In the genomic region with DNA sequence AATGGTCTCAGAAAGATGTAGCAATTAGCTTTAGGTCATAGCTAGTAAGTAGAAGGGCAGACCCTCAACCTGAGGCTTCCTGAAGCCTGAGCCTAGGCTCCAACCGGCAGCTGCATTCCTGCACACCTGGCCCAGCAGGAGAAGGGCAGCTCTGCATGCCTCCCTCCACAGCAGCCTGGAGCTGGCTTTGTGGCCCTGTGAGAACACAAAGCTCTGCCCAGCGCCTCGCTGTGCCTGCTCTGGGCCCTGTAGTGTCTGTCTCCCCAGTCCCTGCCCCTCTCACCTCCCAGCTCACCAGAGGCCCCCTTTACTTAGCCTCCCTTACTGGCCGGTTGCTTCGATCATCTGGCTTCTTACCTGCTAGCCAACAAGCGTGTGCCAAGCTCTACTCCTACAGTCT, we compare ENCODE assay signal across 1 cellular context.
TF ChIP-seq lines count a peak whose summit lies in the region.

No MANE protein-coding gene starts in this region.

TF ChIP-seq in K562, 482 proteins besides CTCF, POLR2A, EP300 and RAD21:
- TF ChIP-seq, protein P1, sequence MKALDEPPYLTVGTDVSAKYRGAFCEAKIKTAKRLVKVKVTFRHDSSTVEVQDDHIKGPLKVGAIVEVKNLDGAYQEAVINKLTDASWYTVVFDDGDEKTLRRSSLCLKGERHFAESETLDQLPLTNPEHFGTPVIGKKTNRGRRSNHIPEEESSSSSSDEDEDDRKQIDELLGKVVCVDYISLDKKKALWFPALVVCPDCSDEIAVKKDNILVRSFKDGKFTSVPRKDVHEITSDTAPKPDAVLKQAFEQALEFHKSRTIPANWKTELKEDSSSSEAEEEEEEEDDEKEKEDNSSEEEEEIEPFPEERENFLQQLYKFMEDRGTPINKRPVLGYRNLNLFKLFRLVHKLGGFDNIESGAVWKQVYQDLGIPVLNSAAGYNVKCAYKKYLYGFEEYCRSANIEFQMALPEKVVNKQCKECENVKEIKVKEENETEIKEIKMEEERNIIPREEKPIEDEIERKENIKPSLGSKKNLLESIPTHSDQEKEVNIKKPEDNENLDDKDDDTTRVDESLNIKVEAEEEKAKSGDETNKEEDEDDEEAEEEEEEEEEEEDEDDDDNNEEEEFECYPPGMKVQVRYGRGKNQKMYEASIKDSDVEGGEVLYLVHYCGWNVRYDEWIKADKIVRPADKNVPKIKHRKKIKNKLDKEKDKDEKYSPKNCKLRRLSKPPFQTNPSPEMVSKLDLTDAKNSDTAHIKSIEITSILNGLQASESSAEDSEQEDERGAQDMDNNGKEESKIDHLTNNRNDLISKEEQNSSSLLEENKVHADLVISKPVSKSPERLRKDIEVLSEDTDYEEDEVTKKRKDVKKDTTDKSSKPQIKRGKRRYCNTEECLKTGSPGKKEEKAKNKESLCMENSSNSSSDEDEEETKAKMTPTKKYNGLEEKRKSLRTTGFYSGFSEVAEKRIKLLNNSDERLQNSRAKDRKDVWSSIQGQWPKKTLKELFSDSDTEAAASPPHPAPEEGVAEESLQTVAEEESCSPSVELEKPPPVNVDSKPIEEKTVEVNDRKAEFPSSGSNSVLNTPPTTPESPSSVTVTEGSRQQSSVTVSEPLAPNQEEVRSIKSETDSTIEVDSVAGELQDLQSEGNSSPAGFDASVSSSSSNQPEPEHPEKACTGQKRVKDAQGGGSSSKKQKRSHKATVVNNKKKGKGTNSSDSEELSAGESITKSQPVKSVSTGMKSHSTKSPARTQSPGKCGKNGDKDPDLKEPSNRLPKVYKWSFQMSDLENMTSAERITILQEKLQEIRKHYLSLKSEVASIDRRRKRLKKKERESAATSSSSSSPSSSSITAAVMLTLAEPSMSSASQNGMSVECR (CRISPR knock-in tag; IDR thresholded peaks at IDR 0.05) = no peak
- peak; percentile 15 for TF ChIP-seq RBFOX2 (IDR thresholded peaks at IDR 0.05; ENCODE audit: low read depth, low read length)
- no peak for TF ChIP-seq CEBPG (CRISPR knock-in tag; IDR thresholded peaks at IDR 0.05)
- TF ChIP-seq CEBPG (tag; conservative IDR thresholded peaks at IDR 0.05 in 1 of 2, IDR thresholded peaks at IDR 0.05 in 1 of 2) = no peak
- TF ChIP-seq CC2D1A (IDR thresholded peaks at IDR 0.05) = no peak
- TF ChIP-seq ZNF24 (IDR thresholded peaks at IDR 0.05) = no peak
- no peak for TF ChIP-seq ARHGAP35 (IDR thresholded peaks at IDR 0.05; ENCODE audit: partially characterized antibody)
- no peak for TF ChIP-seq GTF2A2 (tag; IDR thresholded peaks at IDR 0.05)
- no peak for TF ChIP-seq HSF4 (CRISPR knock-in tag; IDR thresholded peaks at IDR 0.05; ENCODE audit: borderline replicate concordance)
- TF ChIP-seq TEAD1 (CRISPR knock-in tag; IDR thresholded peaks at IDR 0.05) = no peak
- TF ChIP-seq, protein P2, sequence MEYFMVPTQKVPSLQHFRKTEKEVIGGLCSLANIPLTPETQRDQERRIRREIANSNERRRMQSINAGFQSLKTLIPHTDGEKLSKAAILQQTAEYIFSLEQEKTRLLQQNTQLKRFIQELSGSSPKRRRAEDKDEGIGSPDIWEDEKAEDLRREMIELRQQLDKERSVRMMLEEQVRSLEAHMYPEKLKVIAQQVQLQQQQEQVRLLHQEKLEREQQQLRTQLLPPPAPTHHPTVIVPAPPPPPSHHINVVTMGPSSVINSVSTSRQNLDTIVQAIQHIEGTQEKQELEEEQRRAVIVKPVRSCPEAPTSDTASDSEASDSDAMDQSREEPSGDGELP (CRISPR knock-in tag; IDR thresholded peaks at IDR 0.05; ENCODE audit: borderline replicate concordance) = 0 out of 2 replicates have a peak, but pooled peaks have one; percentile 11
- TF ChIP-seq SRF (CRISPR knock-in tag; IDR thresholded peaks at IDR 0.05) = no peak
- TF ChIP-seq RBM22 (IDR thresholded peaks at IDR 0.05; ENCODE audit: low read depth, low read length, poor library complexity, severe bottlenecking) = peak; percentile 26
- TF ChIP-seq ZFPM2 (CRISPR knock-in tag; IDR thresholded peaks at IDR 0.05) = no peak
- TF ChIP-seq CBX1 (IDR thresholded peaks at IDR 0.05; ENCODE audit: low read depth) = no peak
